Comparison of ENCODE assay signal across 1 cellular context in genomic region chr2:212451786-212452200, GRCh38.
TF ChIP-seq lines count a peak whose summit lies in the region.

No MANE protein-coding gene starts in this region.

TF ChIP-seq in HepG2, 621 proteins besides CTCF, POLR2A, EP300 and RAD21 (continued from another document and continues in another):
- TF ChIP-seq USF2 (IDR thresholded peaks at IDR 0.05; ENCODE audit: low read depth, low read length) (no peak), USF2 (CRISPR knock-in tag; IDR thresholded peaks at IDR 0.05; ENCODE audit: borderline replicate concordance) (no peak), TBX2 (CRISPR knock-in tag; IDR thresholded peaks at IDR 0.05; ENCODE audit: borderline replicate concordance) (peak; percentile 31; the same call in 1 of the 2 replicates), ZSCAN5A (CRISPR knock-in tag; IDR thresholded peaks at IDR 0.05; ENCODE audit: borderline replicate concordance) (0 out of 2 replicates have a peak, but pooled peaks have one; percentile 24), TEAD2 (CRISPR knock-in tag; IDR thresholded peaks at IDR 0.05) (no peak), TBX3 (IDR thresholded peaks at IDR 0.05; ENCODE audit: borderline replicate concordance) (no peak), MAFK (conservative IDR thresholded peaks at IDR 0.05 in 1 of 2, IDR thresholded peaks at IDR 0.05 in 1 of 2; ENCODE audit: low read length in 2 of 2) (no peak), HCFC1 (IDR thresholded peaks at IDR 0.05; ENCODE audit: low read depth, low read length) (no peak), NFIC (IDR thresholded peaks at IDR 0.05; ENCODE audit: low read length) (peak; percentile 29; the same call in 1 of the 2 replicates), PRMT3 (CRISPR knock-in tag; IDR thresholded peaks at IDR 0.05; ENCODE audit: borderline replicate concordance, low read depth) (no peak), PPARG (CRISPR knock-in tag; conservative IDR thresholded peaks at IDR 0.05) (no peak), AHR (CRISPR knock-in tag; IDR thresholded peaks at IDR 0.05) (no peak), THAP8 (CRISPR knock-in tag; IDR thresholded peaks at IDR 0.05; ENCODE audit: borderline replicate concordance) (no peak), HNRNPH1 (optimal IDR thresholded peaks at IDR 0.05; ENCODE audit: low read depth, low read length) (no peak), MAF1 (CRISPR knock-in tag; IDR thresholded peaks at IDR 0.05; ENCODE audit: borderline replicate concordance) (no peak), NR0B2 (CRISPR knock-in tag; IDR thresholded peaks at IDR 0.05) (no peak), ZFP82 (CRISPR knock-in tag; IDR thresholded peaks at IDR 0.05; ENCODE audit: borderline replicate concordance) (no peak), TSC22D2 (CRISPR knock-in tag; IDR thresholded peaks at IDR 0.05; ENCODE audit: borderline replicate concordance) (no peak), IRF9 (CRISPR knock-in tag; IDR thresholded peaks at IDR 0.05; ENCODE audit: borderline replicate concordance) (no peak), NFATC3 (CRISPR knock-in tag; IDR thresholded peaks at IDR 0.05) (no peak), FOXK1 (CRISPR knock-in tag; IDR thresholded peaks at IDR 0.05; ENCODE audit: borderline replicate concordance, low read depth) (peak; percentile 15; the same call in 1 of the 2 replicates), DRAP1 (CRISPR knock-in tag; IDR thresholded peaks at IDR 0.05) (no peak), ZNF597 (CRISPR knock-in tag; IDR thresholded peaks at IDR 0.05) (no peak), SYNCRIP (IDR thresholded peaks at IDR 0.05; ENCODE audit: insufficient read depth, low read depth, low read length) (no peak), NFAT5 (CRISPR knock-in tag; IDR thresholded peaks at IDR 0.05) (no peak), ZNF652 (CRISPR knock-in tag; IDR thresholded peaks at IDR 0.05; ENCODE audit: borderline replicate concordance, low read depth) (no peak), FIP1L1 (IDR thresholded peaks at IDR 0.05; ENCODE audit: borderline replicate concordance, insufficient read depth, low read depth, low read length) (no peak), ZBTB3 (CRISPR knock-in tag; IDR thresholded peaks at IDR 0.05; ENCODE audit: borderline replicate concordance, low read depth) (no peak), ZBTB40 (IDR thresholded peaks at IDR 0.05) (no peak), ZBTB40 (CRISPR knock-in tag; IDR thresholded peaks at IDR 0.05) (no peak), RARA (CRISPR knock-in tag; IDR thresholded peaks at IDR 0.05) (peak; percentile 66), ZBTB1 (CRISPR knock-in tag; IDR thresholded peaks at IDR 0.05; ENCODE audit: borderline replicate concordance) (no peak), CSRNP2 (CRISPR knock-in tag; conservative IDR thresholded peaks at IDR 0.05; ENCODE audit: low read depth) (no peak)
